ENCODE assay signal across 1 cellular context in the genomic region with DNA sequence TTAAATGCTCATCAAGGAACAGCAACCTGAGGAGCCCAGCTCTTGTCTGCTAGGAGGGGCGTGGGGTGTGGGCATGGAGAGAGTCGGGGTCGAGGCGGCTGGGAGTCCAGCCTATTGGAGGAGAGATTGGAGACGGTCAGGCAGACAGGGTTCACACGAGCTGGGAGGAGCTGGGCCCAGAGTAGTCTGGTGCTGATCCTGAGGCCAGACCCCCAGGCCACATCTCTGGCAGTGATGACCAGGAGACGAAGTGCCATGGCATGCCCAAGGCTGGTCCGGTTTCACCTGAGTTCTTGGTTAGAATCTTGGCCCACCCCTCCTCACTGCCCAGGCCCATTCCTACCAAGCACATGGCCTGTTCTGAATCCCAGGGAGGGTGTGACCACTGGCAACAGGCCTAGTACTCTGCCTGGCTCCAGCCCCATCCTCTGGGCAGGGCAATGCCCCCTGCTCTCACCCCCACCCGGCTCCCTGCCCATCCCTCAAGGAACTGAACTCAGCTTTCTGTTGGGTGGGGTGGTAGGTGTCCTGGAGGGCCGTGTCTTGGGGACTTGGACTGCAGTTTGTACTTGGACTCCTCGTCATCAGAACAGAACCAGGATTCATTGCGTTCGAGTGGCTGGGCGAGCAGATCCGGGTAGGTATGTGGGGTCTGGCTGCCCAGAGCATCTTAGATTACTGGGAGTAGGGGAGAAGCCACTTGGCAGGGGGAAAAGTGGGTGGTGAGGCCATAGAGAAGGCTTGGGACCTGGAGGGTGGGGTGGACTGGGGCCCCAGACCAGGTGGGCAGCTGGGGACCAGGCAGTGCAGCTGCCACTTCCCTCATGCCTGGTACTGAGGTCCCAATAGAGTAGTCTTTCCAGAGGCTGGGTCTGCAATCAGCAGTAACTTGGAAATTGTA.
TF ChIP-seq lines count a peak whose summit lies in the region.

No MANE protein-coding gene starts in this region.

TF ChIP-seq in GM23338, 12 proteins besides CTCF, POLR2A, EP300 and RAD21:
- TF ChIP-seq JUNB (IDR thresholded peaks at IDR 0.05; ENCODE audit: unreplicated experiment) (no peak), STAT1 (IDR thresholded peaks at IDR 0.05; ENCODE audit: unreplicated experiment) (no peak), POLR2AphosphoS5 (IDR thresholded peaks at IDR 0.05; ENCODE audit: low read depth) (no peak), CREB1 (CRISPR knock-in tag; IDR thresholded peaks at IDR 0.05; ENCODE audit: low read depth) (no peak), ZNF114 (CRISPR knock-in tag; IDR thresholded peaks at IDR 0.05) (no peak), ZNF331 (CRISPR knock-in tag; IDR thresholded peaks at IDR 0.05; ENCODE audit: low read depth) (no peak), EZH2phosphoT487 (IDR thresholded peaks at IDR 0.05; ENCODE audit: unreplicated experiment) (no peak), NANOG (IDR thresholded peaks at IDR 0.05; ENCODE audit: borderline replicate concordance) (no peak), EZH2 (IDR thresholded peaks at IDR 0.05; ENCODE audit: low read depth, unreplicated experiment) (no peak)
- TF ChIP-seq, protein P1, sequence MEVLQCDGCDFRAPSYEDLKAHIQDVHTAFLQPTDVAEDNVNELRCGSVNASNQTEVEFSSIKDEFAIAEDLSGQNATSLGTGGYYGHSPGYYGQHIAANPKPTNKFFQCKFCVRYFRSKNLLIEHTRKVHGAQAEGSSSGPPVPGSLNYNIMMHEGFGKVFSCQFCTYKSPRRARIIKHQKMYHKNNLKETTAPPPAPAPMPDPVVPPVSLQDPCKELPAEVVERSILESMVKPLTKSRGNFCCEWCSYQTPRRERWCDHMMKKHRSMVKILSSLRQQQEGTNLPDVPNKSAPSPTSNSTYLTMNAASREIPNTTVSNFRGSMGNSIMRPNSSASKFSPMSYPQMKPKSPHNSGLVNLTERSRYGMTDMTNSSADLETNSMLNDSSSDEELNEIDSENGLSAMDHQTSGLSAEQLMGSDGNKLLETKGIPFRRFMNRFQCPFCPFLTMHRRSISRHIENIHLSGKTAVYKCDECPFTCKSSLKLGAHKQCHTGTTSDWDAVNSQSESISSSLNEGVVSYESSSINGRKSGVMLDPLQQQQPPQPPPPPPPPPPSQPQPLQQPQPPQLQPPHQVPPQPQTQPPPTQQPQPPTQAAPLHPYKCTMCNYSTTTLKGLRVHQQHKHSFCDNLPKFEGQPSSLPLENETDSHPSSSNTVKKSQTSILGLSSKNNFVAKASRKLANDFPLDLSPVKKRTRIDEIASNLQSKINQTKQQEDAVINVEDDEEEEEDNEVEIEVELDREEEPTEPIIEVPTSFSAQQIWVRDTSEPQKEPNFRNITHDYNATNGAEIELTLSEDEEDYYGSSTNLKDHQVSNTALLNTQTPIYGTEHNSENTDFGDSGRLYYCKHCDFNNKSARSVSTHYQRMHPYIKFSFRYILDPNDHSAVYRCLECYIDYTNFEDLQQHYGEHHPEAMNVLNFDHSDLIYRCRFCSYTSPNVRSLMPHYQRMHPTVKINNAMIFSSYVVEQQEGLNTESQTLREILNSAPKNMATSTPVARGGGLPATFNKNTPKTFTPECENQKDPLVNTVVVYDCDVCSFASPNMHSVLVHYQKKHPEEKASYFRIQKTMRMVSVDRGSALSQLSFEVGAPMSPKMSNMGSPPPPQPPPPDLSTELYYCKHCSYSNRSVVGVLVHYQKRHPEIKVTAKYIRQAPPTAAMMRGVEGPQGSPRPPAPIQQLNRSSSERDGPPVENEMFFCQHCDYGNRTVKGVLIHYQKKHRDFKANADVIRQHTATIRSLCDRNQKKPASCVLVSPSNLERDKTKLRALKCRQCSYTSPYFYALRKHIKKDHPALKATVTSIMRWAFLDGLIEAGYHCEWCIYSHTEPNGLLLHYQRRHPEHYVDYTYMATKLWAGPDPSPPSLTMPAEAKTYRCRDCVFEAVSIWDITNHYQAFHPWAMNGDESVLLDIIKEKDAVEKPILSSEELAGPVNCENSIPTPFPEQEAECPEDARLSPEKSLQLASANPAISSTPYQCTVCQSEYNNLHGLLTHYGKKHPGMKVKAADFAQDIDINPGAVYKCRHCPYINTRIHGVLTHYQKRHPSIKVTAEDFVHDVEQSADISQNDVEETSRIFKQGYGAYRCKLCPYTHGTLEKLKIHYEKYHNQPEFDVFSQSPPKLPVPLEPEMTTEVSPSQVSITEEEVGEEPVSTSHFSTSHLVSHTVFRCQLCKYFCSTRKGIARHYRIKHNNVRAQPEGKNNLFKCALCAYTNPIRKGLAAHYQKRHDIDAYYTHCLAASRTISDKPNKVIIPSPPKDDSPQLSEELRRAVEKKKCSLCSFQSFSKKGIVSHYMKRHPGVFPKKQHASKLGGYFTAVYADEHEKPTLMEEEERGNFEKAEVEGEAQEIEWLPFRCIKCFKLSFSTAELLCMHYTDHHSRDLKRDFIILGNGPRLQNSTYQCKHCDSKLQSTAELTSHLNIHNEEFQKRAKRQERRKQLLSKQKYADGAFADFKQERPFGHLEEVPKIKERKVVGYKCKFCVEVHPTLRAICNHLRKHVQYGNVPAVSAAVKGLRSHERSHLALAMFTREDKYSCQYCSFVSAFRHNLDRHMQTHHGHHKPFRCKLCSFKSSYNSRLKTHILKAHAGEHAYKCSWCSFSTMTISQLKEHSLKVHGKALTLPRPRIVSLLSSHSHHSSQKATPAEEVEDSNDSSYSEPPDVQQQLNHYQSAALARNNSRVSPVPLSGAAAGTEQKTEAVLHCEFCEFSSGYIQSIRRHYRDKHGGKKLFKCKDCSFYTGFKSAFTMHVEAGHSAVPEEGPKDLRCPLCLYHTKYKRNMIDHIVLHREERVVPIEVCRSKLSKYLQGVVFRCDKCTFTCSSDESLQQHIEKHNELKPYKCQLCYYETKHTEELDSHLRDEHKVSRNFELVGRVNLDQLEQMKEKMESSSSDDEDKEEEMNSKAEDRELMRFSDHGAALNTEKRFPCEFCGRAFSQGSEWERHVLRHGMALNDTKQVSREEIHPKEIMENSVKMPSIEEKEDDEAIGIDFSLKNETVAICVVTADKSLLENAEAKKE (CRISPR knock-in tag; IDR thresholded peaks at IDR 0.05): no peak
- TF ChIP-seq, protein P2, sequence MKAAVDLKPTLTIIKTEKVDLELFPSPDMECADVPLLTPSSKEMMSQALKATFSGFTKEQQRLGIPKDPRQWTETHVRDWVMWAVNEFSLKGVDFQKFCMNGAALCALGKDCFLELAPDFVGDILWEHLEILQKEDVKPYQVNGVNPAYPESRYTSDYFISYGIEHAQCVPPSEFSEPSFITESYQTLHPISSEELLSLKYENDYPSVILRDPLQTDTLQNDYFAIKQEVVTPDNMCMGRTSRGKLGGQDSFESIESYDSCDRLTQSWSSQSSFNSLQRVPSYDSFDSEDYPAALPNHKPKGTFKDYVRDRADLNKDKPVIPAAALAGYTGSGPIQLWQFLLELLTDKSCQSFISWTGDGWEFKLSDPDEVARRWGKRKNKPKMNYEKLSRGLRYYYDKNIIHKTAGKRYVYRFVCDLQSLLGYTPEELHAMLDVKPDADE (IDR thresholded peaks at IDR 0.05): no peak
- TF ChIP-seq, protein P3, sequence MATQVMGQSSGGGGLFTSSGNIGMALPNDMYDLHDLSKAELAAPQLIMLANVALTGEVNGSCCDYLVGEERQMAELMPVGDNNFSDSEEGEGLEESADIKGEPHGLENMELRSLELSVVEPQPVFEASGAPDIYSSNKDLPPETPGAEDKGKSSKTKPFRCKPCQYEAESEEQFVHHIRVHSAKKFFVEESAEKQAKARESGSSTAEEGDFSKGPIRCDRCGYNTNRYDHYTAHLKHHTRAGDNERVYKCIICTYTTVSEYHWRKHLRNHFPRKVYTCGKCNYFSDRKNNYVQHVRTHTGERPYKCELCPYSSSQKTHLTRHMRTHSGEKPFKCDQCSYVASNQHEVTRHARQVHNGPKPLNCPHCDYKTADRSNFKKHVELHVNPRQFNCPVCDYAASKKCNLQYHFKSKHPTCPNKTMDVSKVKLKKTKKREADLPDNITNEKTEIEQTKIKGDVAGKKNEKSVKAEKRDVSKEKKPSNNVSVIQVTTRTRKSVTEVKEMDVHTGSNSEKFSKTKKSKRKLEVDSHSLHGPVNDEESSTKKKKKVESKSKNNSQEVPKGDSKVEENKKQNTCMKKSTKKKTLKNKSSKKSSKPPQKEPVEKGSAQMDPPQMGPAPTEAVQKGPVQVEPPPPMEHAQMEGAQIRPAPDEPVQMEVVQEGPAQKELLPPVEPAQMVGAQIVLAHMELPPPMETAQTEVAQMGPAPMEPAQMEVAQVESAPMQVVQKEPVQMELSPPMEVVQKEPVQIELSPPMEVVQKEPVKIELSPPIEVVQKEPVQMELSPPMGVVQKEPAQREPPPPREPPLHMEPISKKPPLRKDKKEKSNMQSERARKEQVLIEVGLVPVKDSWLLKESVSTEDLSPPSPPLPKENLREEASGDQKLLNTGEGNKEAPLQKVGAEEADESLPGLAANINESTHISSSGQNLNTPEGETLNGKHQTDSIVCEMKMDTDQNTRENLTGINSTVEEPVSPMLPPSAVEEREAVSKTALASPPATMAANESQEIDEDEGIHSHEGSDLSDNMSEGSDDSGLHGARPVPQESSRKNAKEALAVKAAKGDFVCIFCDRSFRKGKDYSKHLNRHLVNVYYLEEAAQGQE (IDR thresholded peaks at IDR 0.05; ENCODE audit: unreplicated experiment): no peak
TF ChIP-seq in GM23338: peak in this region for 0.
